Comparison of ENCODE assay signal across 8 cellular contexts in genomic region chr6:122530440-122531046, GRCh38. TPM values are rescaled to one million over a fixed set of nuclear protein-coding genes. Genes with fewer than 3 reads are reported as not detected.
DNase-seq lines count a peak whose midpoint lies in the region; ATAC-seq and TF ChIP-seq lines count a peak whose summit lies in the region.

No MANE protein-coding gene starts in this region.

- H3K27me3 ChIP-seq in breast epithelium: no peaks in the 10 kb centered on the region
- no peaks in the 10 kb centered on the region for H3K27me3 ChIP-seq in kidney epithelial cell (ENCODE audit: control insufficient read depth, insufficient read depth, low read length)

- peaks cover 22 to 25% of the 10 kb centered on the region in 2 donors for H3K27me3 Mint-ChIP-seq in T-cell

- no peak for TF ChIP-seq POLR2A in breast epithelium (IDR thresholded peaks at IDR 0.05)

- POLR2A ChIA-PET in T-cell (lab: Charles Lee): interaction anchor here (0.6 to 1.1 kb wide), 3 partner anchors 10 to 151 kb away, joined by 3 to 7 read pairs (median 3); no protein-coding TSS in a partner anchor

- H3K36me3 ChIP-seq in breast epithelium: no peaks in the 10 kb centered on the region
- no peaks in the 10 kb centered on the region for H3K36me3 ChIP-seq in kidney epithelial cell (ENCODE audit: control insufficient read depth, insufficient read depth, low read length)

- H3K4me3 ChIP-seq in AG10803 (ENCODE audit: low read length) (no peak overlapping the region), breast epithelium (no peak overlapping the region), kidney epithelial cell (ENCODE audit: low read depth, low read length) (no peak overlapping the region)

- peaks cover 0 to 12% of the 10 kb centered on the region in 2 donors for H3K9me3 ChIP-seq in breast epithelium

- intact Hi-C loops in breast epithelium (cut with DNase I; ENCODE audit: low total_unique reads): no loop called here

- H3K36me3 Mint-ChIP-seq in T-cell: no peaks in the 10 kb centered on the region

- peaks cover 0 to 6% (median 2%) of the 10 kb centered on the region in 3 donors for H3K4me1 Mint-ChIP-seq in T-cell

- H3K27ac Mint-ChIP-seq in T-cell: no peak overlapping the region

- TF ChIP-seq CTCF in AG10803 (conservative IDR thresholded peaks at IDR 0.05; ENCODE audit: low read length) (peak; percentile 99), breast epithelium (IDR thresholded peaks at IDR 0.05) (peak; percentile 42 to 90 (median 76)), kidney epithelial cell (IDR thresholded peaks at IDR 0.05; ENCODE audit: insufficient read depth, low read length, poor library complexity, severe bottlenecking) (peak; percentile 94)

- DNase-seq in AG10803 (ENCODE audit: low read depth) (peak; percentile 64), NCI-H1694 treated with DMSO at 0.1 percent for 48 hours (lab: John Stamatoyannopoulos, UW) (peak; percentile 55), T-cell (peak in 30 of 34 experiments; percentile 2 to 58 (median 34)), breast epithelium (ENCODE audit: low spot score in 2 of 2) (peak in 1 of 2 donors; percentile 18), kidney epithelial cell (ENCODE audit: low read depth) (peak; percentile 45)
- DNase-seq in stimulated activated CD4-positive, alpha-beta T cell treated with anti-CD3 and anti-CD28 coated beads, TNF-alpha, amount 100 ng/mL, for 24 hours (ENCODE audit: low read depth in 3 of 3): peak; percentile 2 to 52 (median 19)

- peak; percentile 97 for ATAC-seq in GM18511 (IDR thresholded peaks at IDR 0.05; ENCODE audit: unreplicated experiment)
- ATAC-seq in HG02970 (IDR thresholded peaks at IDR 0.05; ENCODE audit: low FRiP score, unreplicated experiment): peak; percentile 82
- ATAC-seq in T-cell (replicated peaks in 1 of 4): peak; percentile 65 to 85 (median 73)

- H3K4me1 ChIP-seq in breast epithelium: no peaks in the 10 kb centered on the region

- CTCF ChIA-PET in T-cell (lab: Charles Lee): interaction anchor here (0.6 to 5.3 kb wide), 42 partner anchors 12 to 1638 kb away, joined by 3 to 127 read pairs (median 5); partner anchors contain the start of genes SERINC1 (in 2 of the 2) and HSF2 (in 1 of the 2)

- no peak overlapping the region for H3K4me3 Mint-ChIP-seq in T-cell

- H3K9me3 Mint-ChIP-seq in T-cell: peaks cover 0 to 4% (median 0%) of the 10 kb centered on the region in 3 donors

- H3K27ac ChIP-seq in breast epithelium: no peak overlapping the region

RNA-seq across cellular contexts. Expression of gene SERINC1, which starts 58.9 kb away (rescaled TPM):
- total RNA-seq in T-cell: 100 to 1,000 TPM; 110 to 121 (median 116) TPM
- 100 to 1,000 TPM; 198 to 375 (median 242) TPM for total RNA-seq in breast epithelium
- 112 and 130 TPM in 2 replicates for total RNA-seq in kidney epithelial cell
